In the genomic region with DNA sequence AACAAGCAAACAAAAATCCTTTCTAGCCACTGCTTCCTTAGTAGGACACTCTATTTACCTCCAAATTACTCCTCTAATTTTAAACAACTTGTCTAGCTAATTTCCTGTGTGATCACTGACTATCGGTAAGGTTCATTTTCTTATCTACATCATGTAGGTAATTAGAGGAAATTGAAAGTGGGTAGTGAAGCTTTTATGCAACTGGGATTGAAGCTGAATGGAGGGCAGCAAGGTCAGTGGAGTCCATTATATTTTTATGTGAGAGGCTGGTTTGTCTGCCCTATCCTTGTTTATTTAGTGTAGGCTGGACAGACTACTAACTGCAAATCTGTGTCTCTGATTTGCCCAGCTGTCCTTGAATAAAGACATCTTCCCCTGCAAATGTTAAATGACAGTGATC, we compare ENCODE assay signal across 22 cellular contexts.
DNase-seq lines count a peak whose midpoint lies in the region; ATAC-seq and TF ChIP-seq lines count a peak whose summit lies in the region.
"Had no signal": no experiment of that assay in that cellular context is flagged by ENCODE, and none has a peak within 500 bp of the region (broad histone marks: within the 10 kb centered on the region; RNA-seq: fewer than 3 reads in every experiment).

No MANE protein-coding gene starts in this region.

- no peak for TF ChIP-seq POLR2A in ovary (IDR thresholded peaks at IDR 0.05)

- no peak overlapping the region for H3K4me3 Mint-ChIP-seq in stimulated activated naive B cell treated with anti-CD40 and anti-IgM and Interleukin-4, amounts not matched to agents 10 μg/mL and 1 μg/mL and 100 μg/mL, for 72 hours
- H3K4me3 Mint-ChIP-seq: activated CD4-positive, alpha-beta T cell treated with anti-CD3 and anti-CD28 coated beads, Interleukin-2, amount 10 ng/mL, durations not matched to agents 24 days and 14 days; T-cell had no signal

- peaks cover 0 to 5% of the 10 kb centered on the region in 2 experiments for H3K36me3 ChIP-seq in SK-N-SH (replicated peaks in 1 of 2; ENCODE audit: control insufficient read depth in 1 of 2, insufficient read depth in 2 of 2, low read length in 1 of 2)
- H3K36me3 ChIP-seq in endocrine pancreas (ENCODE audit: control insufficient read depth, insufficient read depth, low read length), result no peaks in the 10 kb centered on the region
- no peaks in the 10 kb centered on the region for H3K36me3 ChIP-seq in ovary
- H3K36me3 ChIP-seq: thoracic aorta had no signal

- CTCF ChIA-PET in SK-N-SH (lab: Yijun Ruan, JAX), result interaction anchor here (1.5 kb wide), 1 partner anchor 685 kb away, joined by 3 read pairs; no protein-coding TSS in a partner anchor

- peaks cover 16% of the 10 kb centered on the region; the same call in 1 of the 2 replicates for H4K20me1 ChIP-seq in SK-N-SH (ENCODE audit: insufficient read depth)

- WGBS in SK-N-SH (ENCODE audit: low lambda C conversion rate), result 38% methylated on average over 1 of the region's 1 CpG
- 33 to 61% (median 57%) methylated on average over 1 of the region's 1 CpG for WGBS in ovary, 3 donors

- intact Hi-C loops in ovary (cut with DNase I), result no loop called here

- no peaks in the 10 kb centered on the region for H3K79me2 ChIP-seq in SK-N-SH (ENCODE audit: insufficient read depth)

- no peaks in the 10 kb centered on the region for H3K9me2 ChIP-seq in SK-N-SH

- no peaks in the 10 kb centered on the region for H3K27me3 ChIP-seq in SK-N-SH (ENCODE audit: insufficient read depth)
- H3K27me3 ChIP-seq in endocrine pancreas (ENCODE audit: control insufficient read depth, insufficient read depth, low read length), result no peaks in the 10 kb centered on the region
- no peaks in the 10 kb centered on the region for H3K27me3 ChIP-seq in ovary

- peaks cover 12 to 19% of the 10 kb centered on the region in 2 donors for H3K36me3 Mint-ChIP-seq in stimulated activated naive B cell treated with anti-CD40 and anti-IgM and Interleukin-4, amounts not matched to agents 10 μg/mL and 1 μg/mL and 100 μg/mL, for 72 hours

- no peak overlapping the region for H3K4me2 ChIP-seq in SK-N-SH

- no peaks in the 10 kb centered on the region for H3K9me3 ChIP-seq in SK-N-SH
- H3K9me3 ChIP-seq in endocrine pancreas (ENCODE audit: control insufficient read depth, low read length), result no peaks in the 10 kb centered on the region
- H3K9me3 ChIP-seq in ovary, result no peaks in the 10 kb centered on the region
- H3K9me3 ChIP-seq: thoracic aorta had no signal

- H3K4me1 ChIP-seq in SK-N-SH (ENCODE audit: control insufficient read depth in 1 of 2, insufficient read depth in 2 of 2, low read depth in 1 of 2, low read length in 1 of 2) (peaks cover 5 to 6% of the 10 kb centered on the region in 2 experiments; a peak in 2 of 4 replicates), endocrine pancreas (ENCODE audit: control insufficient read depth, insufficient read depth, low read length) (peaks cover 11% of the 10 kb centered on the region), ovary (ENCODE audit: insufficient read depth) (no peaks in the 10 kb centered on the region)

- H3F3A ChIP-seq in SK-N-SH (replicated peaks; ENCODE audit: insufficient read depth), result peaks cover 23% of the 10 kb centered on the region

- H3K27ac ChIP-seq in SK-N-SH (ENCODE audit: low read depth in 2 of 2, low read length in 1 of 2) (no peak overlapping the region), ovary (no peak overlapping the region)
- H3K27ac ChIP-seq: RWPE1, thoracic aorta had no signal

- no peaks in the 10 kb centered on the region for H3K27me3 Mint-ChIP-seq in stimulated activated naive B cell treated with anti-CD40 and anti-IgM and Interleukin-4, amounts not matched to agents 10 μg/mL and 1 μg/mL and 100 μg/mL, for 72 hours
- H3K27me3 Mint-ChIP-seq: activated CD4-positive, alpha-beta T cell treated with anti-CD3 and anti-CD28 coated beads, Interleukin-2, amount 10 ng/mL, durations not matched to agents 24 days and 14 days; T-cell had no signal

- TF ChIP-seq CTCF in SK-N-SH (IDR thresholded peaks at IDR 0.05) (no peak), ovary (IDR thresholded peaks at IDR 0.05) (no peak)

- no peak overlapping the region for H3K4me3 ChIP-seq in SK-N-SH (ENCODE audit: low read depth in 2 of 2, low read length in 1 of 2)
- peak overlapping the region; percentile 80 for H3K4me3 ChIP-seq in endocrine pancreas (ENCODE audit: control insufficient read depth, insufficient read depth, low read length)
- no peak overlapping the region for H3K4me3 ChIP-seq in ovary
- H3K4me3 ChIP-seq: thoracic aorta had no signal

- H3K27ac Mint-ChIP-seq in stimulated activated naive B cell treated with anti-CD40 and anti-IgM and Interleukin-4, amounts not matched to agents 10 μg/mL and 1 μg/mL and 100 μg/mL, for 72 hours, result peak overlapping the region; percentile 63
- H3K27ac Mint-ChIP-seq: activated CD4-positive, alpha-beta T cell treated with anti-CD3 and anti-CD28 coated beads, Interleukin-2, amount 10 ng/mL, durations not matched to agents 24 days and 14 days; T-cell had no signal

- no peak overlapping the region for H2AFZ ChIP-seq in SK-N-SH (ENCODE audit: low read depth)

- H3K4me1 Mint-ChIP-seq in stimulated activated naive B cell treated with anti-CD40 and anti-IgM and Interleukin-4, amounts not matched to agents 10 μg/mL and 1 μg/mL and 100 μg/mL, for 72 hours, result no peaks in the 10 kb centered on the region
- H3K4me1 Mint-ChIP-seq: activated CD4-positive, alpha-beta T cell treated with anti-CD3 and anti-CD28 coated beads, Interleukin-2, amount 10 ng/mL, durations not matched to agents 24 days and 14 days had no signal

- no peak for TF ChIP-seq RAD21 in SK-N-SH (IDR thresholded peaks at IDR 0.05; ENCODE audit: low read length)

- POLR2A ChIA-PET in SK-N-SH (lab: Yijun Ruan, JAX), result no interaction called here

- DNase-seq in SK-N-SH, result peak; percentile 2
- peak; percentile 33 to 94 for DNase-seq in NCI-H2081 (lab: John Stamatoyannopoulos, UW)
- DNase-seq in stimulated activated naive B cell treated with anti-CD40 and anti-IgM and Interleukin-4, amounts not matched to agents 10 μg/mL and 1 μg/mL and 100 μg/mL, for 72 hours, result no peak
- no peak for DNase-seq in activated effector memory CD4-positive, alpha-beta T cell treated with anti-CD3 and anti-CD28 coated beads, Interleukin-2, amount 50 U/mL, for 16 hours
- DNase-seq in ovary, result no peak
- DNase-seq: ACHN; activated CD4-positive, alpha-beta T cell treated with anti-CD3 and anti-CD28 coated beads, Interleukin-2, amount 10 ng/mL, durations not matched to agents 24 days and 14 days; activated CD8-positive, alpha-beta memory T cell treated with anti-CD3 and anti-CD28 coated beads, Interleukin-2, amount 50 U/mL, for 48 hours; activated gamma-delta T cell treated with Interleukin-2 at 50 U/mL for 16 hours; C1 segment of cervical spinal cord; dermis blood vessel endothelial cell; left cardiac atrium; MM.1S; NCI-H2171 treated with DMSO at 0.1 percent for 48 hours; T-cell had no signal

- peaks cover 0 to 3% of the 10 kb centered on the region in 2 donors for H3K9me3 Mint-ChIP-seq in stimulated activated naive B cell treated with anti-CD40 and anti-IgM and Interleukin-4, amounts not matched to agents 10 μg/mL and 1 μg/mL and 100 μg/mL, for 72 hours
- H3K9me3 Mint-ChIP-seq: activated CD4-positive, alpha-beta T cell treated with anti-CD3 and anti-CD28 coated beads, Interleukin-2, amount 10 ng/mL, durations not matched to agents 24 days and 14 days; T-cell had no signal

- TF ChIP-seq EP300 in SK-N-SH (IDR thresholded peaks at IDR 0.05; ENCODE audit: borderline replicate concordance in 1 of 2, low read depth in 1 of 2, low read length in 1 of 2) (no peak), ovary (IDR thresholded peaks at IDR 0.05) (no peak)

- no peak overlapping the region for H3K9ac ChIP-seq in SK-N-SH
- H3K9ac ChIP-seq in endocrine pancreas (ENCODE audit: control insufficient read depth, insufficient read depth, low read length), result no peak overlapping the region

- ATAC-seq in SK-N-SH treated with all-trans-retinoic acid at 6 μM for 48 hours (no peak), HG02798 (IDR thresholded peaks at IDR 0.05; ENCODE audit: poor library complexity, unreplicated experiment) (no peak)
- ATAC-seq in stimulated activated naive B cell treated with anti-CD40 and anti-IgM and Interleukin-4, amounts not matched to agents 10 μg/mL and 1 μg/mL and 100 μg/mL, for 72 hours (replicated peaks), result no peak
- ATAC-seq: esophagus mucosa, HCT116, left cardiac atrium, T-cell had no signal

TF ChIP-seq in SK-N-SH, 30 proteins besides CTCF, POLR2A, EP300 and RAD21 (continues in another document):
- no peak for TF ChIP-seq MXI1 (IDR thresholded peaks at IDR 0.05; ENCODE audit: low read depth, low read length)
- TF ChIP-seq, protein P1, sequence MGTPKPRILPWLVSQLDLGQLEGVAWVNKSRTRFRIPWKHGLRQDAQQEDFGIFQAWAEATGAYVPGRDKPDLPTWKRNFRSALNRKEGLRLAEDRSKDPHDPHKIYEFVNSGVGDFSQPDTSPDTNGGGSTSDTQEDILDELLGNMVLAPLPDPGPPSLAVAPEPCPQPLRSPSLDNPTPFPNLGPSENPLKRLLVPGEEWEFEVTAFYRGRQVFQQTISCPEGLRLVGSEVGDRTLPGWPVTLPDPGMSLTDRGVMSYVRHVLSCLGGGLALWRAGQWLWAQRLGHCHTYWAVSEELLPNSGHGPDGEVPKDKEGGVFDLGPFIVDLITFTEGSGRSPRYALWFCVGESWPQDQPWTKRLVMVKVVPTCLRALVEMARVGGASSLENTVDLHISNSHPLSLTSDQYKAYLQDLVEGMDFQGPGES (IDR thresholded peaks at IDR 0.05; ENCODE audit: low read depth, low read length), result no peak
- TF ChIP-seq FOXM1 (IDR thresholded peaks at IDR 0.05; ENCODE audit: low read depth), result no peak
- TF ChIP-seq SMC3 (IDR thresholded peaks at IDR 0.05; ENCODE audit: low read depth, low read length), result no peak
- TF ChIP-seq EZH2phosphoT487 (IDR thresholded peaks at IDR 0.05; ENCODE audit: borderline replicate concordance, low read depth), result no peak
- TF ChIP-seq ELF1 (IDR thresholded peaks at IDR 0.05), result no peak

TF ChIP-seq in SK-N-SH treated with all-trans-retinoic acid at 6 μM for 48 hours, 23 proteins besides CTCF, POLR2A, EP300 and RAD21:
- TF ChIP-seq ZFP3 (CRISPR knock-in tag; IDR thresholded peaks at IDR 0.05) (no peak), OSR1 (CRISPR knock-in tag; IDR thresholded peaks at IDR 0.05) (no peak), RARB (CRISPR knock-in tag; IDR thresholded peaks at IDR 0.05) (no peak), TCF4 (CRISPR knock-in tag; IDR thresholded peaks at IDR 0.05; ENCODE audit: borderline replicate concordance) (no peak), ZNF565 (CRISPR knock-in tag; conservative IDR thresholded peaks at IDR 0.05; ENCODE audit: low read depth) (no peak), ZC3H10 (CRISPR knock-in tag; IDR thresholded peaks at IDR 0.05) (no peak)

Comparison
In these comparisons a context has a peak if more than half of its experiments do, and no peak if none do; other contexts are left out.
1. DNase-seq: peak in SK-N-SH (single experiment) and NCI-H2081 (2 of 2); none in stimulated activated naive B cell treated with anti-CD40 and anti-IgM and Interleukin-4, amounts not matched to agents 10 μg/mL and 1 μg/mL and 100 μg/mL, for 72 hours (single experiment), activated effector memory CD4-positive, alpha-beta T cell treated with anti-CD3 and anti-CD28 coated beads, Interleukin-2, amount 50 U/mL, for 16 hours (single experiment) and ovary (0 of 5).